22 cellular contexts compared by ENCODE assay signal in the genomic region with DNA sequence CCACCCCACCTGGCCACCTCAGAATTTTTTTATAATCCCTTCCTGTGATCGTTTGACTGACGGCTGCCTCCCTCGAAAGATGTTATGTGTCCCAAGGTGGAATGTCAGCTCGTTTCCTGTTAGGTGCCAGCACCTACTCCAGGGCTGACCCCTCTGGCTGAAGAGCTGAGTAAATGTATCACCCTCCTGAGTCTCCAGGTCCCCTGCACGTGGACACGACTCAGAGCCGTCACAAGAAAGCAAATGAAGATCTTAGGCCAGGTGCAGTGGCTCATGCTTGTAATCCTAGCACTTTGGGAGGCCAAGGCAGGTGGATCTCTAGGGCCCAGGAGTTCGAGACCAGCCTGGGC.
DNase-seq lines count a peak whose midpoint lies in the region; ATAC-seq and TF ChIP-seq lines count a peak whose summit lies in the region.
"Had no signal": no experiment of that assay in that cellular context is flagged by ENCODE, and none has a peak within 500 bp of the region (broad histone marks: within the 10 kb centered on the region; RNA-seq: fewer than 3 reads in every experiment).

No MANE protein-coding gene starts in this region.

- peak; percentile 52 for DNase-seq in Calu3
- DNase-seq in M059J (ENCODE audit: low read depth) = peak; percentile 49
- no peak for DNase-seq in endothelial cell (ENCODE audit: low spot score)
- no peak for DNase-seq in progenitor cell of endocrine pancreas (ENCODE audit: low spot score, unreplicated experiment)
- DNase-seq in effector CD8-positive, alpha-beta T cell (lab: John Stamatoyannopoulos, UW) = no peak
- DNase-seq in osteocyte (ENCODE audit: extremely low spot score, unreplicated experiment) = no peak
- DNase-seq: activated CD4-positive, CD25-positive, alpha-beta regulatory T cell treated with anti-CD3 and anti-CD28 coated beads, Interleukin-2, amount 50 U/mL, for 72 hours; activated CD8-positive, alpha-beta T cell treated with anti-CD3 and anti-CD28 coated beads for 36 hours; activated T-cell treated with anti-CD3 and anti-CD28 coated beads for 4 hours; CD4-positive, CD25-positive, alpha-beta regulatory T cell; cortex of kidney; H7; Karpas-422; NCI-H1694; occipital lobe; SJCRH30; stimulated activated CD4-positive, alpha-beta T cell treated with anti-CD3 and anti-CD28 coated beads, Interleukin-4, amount 100 ng/mL, for 1 hour; stimulated activated naive B cell treated with anti-CD40 and anti-IgM and Interleukin-4, amounts not matched to agents 10 μg/mL and 1 μg/mL and 100 μg/mL, for 72 hours; T-helper 1 cell; testis had no signal

- H3K27ac Mint-ChIP-seq in Calu3 (ENCODE audit: unreplicated experiment) = peak overlapping the region; percentile 25
- no peak overlapping the region for H3K27ac Mint-ChIP-seq in endothelial cell (ENCODE audit: unreplicated experiment)
- H3K27ac Mint-ChIP-seq in progenitor cell of endocrine pancreas = peak overlapping the region; percentile 43
- H3K27ac Mint-ChIP-seq in osteocyte (ENCODE audit: unreplicated experiment) = no peak overlapping the region
- H3K27ac Mint-ChIP-seq: activated CD8-positive, alpha-beta T cell treated with anti-CD3 and anti-CD28 coated beads for 36 hours; stimulated activated naive B cell treated with anti-CD40 and anti-IgM and Interleukin-4, amounts not matched to agents 10 μg/mL and 1 μg/mL and 100 μg/mL, for 72 hours had no signal

- intact Hi-C loops in Calu3 (cut with micrococcal nuclease; ENCODE audit: unreplicated experiment) = no loop called here

- TF ChIP-seq CTCF in Calu3 (IDR thresholded peaks at IDR 0.05; ENCODE audit: unreplicated experiment) = no peak
- no peak for TF ChIP-seq CTCF in endothelial cell (IDR thresholded peaks at IDR 0.05; ENCODE audit: unreplicated experiment)
- no peak for TF ChIP-seq CTCF in progenitor cell of endocrine pancreas (IDR thresholded peaks at IDR 0.05; ENCODE audit: unreplicated experiment)
- TF ChIP-seq CTCF in osteocyte (IDR thresholded peaks at IDR 0.05) = no peak

- BruUV-seq in Calu3 (replicated peaks; lab: Mats Ljungman, UMichigan) = no TSS peak

- H3K9me3 Mint-ChIP-seq in Calu3 (ENCODE audit: low read depth, unreplicated experiment) (no peaks in the 10 kb centered on the region), endothelial cell (ENCODE audit: unreplicated experiment) (no peaks in the 10 kb centered on the region), progenitor cell of endocrine pancreas (ENCODE audit: low read depth) (no peaks in the 10 kb centered on the region), osteocyte (ENCODE audit: unreplicated experiment) (no peaks in the 10 kb centered on the region)
- H3K9me3 Mint-ChIP-seq: activated CD8-positive, alpha-beta T cell treated with anti-CD3 and anti-CD28 coated beads for 36 hours; CD4-positive, CD25-positive, alpha-beta regulatory T cell had no signal

- peaks cover 9% of the 10 kb centered on the region for H3K4me1 Mint-ChIP-seq in Calu3 (ENCODE audit: low read depth, unreplicated experiment)
- peaks cover 29% of the 10 kb centered on the region for H3K4me1 Mint-ChIP-seq in endothelial cell (ENCODE audit: unreplicated experiment)
- H3K4me1 Mint-ChIP-seq in progenitor cell of endocrine pancreas (ENCODE audit: low read depth) = peaks cover 18% of the 10 kb centered on the region
- peaks cover 20% of the 10 kb centered on the region for H3K4me1 Mint-ChIP-seq in osteocyte (ENCODE audit: unreplicated experiment)
- H3K4me1 Mint-ChIP-seq: CD4-positive, CD25-positive, alpha-beta regulatory T cell; stimulated activated naive B cell treated with anti-CD40 and anti-IgM and Interleukin-4, amounts not matched to agents 10 μg/mL and 1 μg/mL and 100 μg/mL, for 72 hours had no signal

- no peak for ATAC-seq in GM21825 (IDR thresholded peaks at IDR 0.05; ENCODE audit: unreplicated experiment)
- ATAC-seq: activated CD8-positive, alpha-beta T cell treated with anti-CD3 and anti-CD28 coated beads for 36 hours; Panc1; stimulated activated naive B cell treated with anti-CD40 and anti-IgM and Interleukin-4, amounts not matched to agents 10 μg/mL and 1 μg/mL and 100 μg/mL, for 72 hours had no signal

- CTCF ChIA-PET in Calu3 (lab: Charles Lee) = interaction anchor here (0.6 to 1.4 kb wide), 5 partner anchors 8 to 479 kb away, joined by 3 to 4 read pairs (median 3); no protein-coding TSS in a partner anchor

- H3K36me3 Mint-ChIP-seq in Calu3 (ENCODE audit: insufficient read depth, unreplicated experiment) (no peaks in the 10 kb centered on the region), endothelial cell (ENCODE audit: low read depth, unreplicated experiment) (no peaks in the 10 kb centered on the region), progenitor cell of endocrine pancreas (ENCODE audit: insufficient read depth) (no peaks in the 10 kb centered on the region), osteocyte (ENCODE audit: unreplicated experiment) (no peaks in the 10 kb centered on the region)
- H3K36me3 Mint-ChIP-seq: CD4-positive, CD25-positive, alpha-beta regulatory T cell; stimulated activated naive B cell treated with anti-CD40 and anti-IgM and Interleukin-4, amounts not matched to agents 10 μg/mL and 1 μg/mL and 100 μg/mL, for 72 hours had no signal

- peaks cover 52% of the 10 kb centered on the region for H3K27me3 Mint-ChIP-seq in Calu3 (ENCODE audit: unreplicated experiment)
- H3K27me3 Mint-ChIP-seq in endothelial cell (ENCODE audit: unreplicated experiment) = peaks cover 5% of the 10 kb centered on the region
- H3K27me3 Mint-ChIP-seq in progenitor cell of endocrine pancreas = peaks cover 35% of the 10 kb centered on the region
- H3K27me3 Mint-ChIP-seq in osteocyte (ENCODE audit: unreplicated experiment) = peaks cover 1% of the 10 kb centered on the region
- H3K27me3 Mint-ChIP-seq: activated CD8-positive, alpha-beta T cell treated with anti-CD3 and anti-CD28 coated beads for 36 hours had no signal

- H3K4me3 Mint-ChIP-seq in Calu3 (ENCODE audit: low read depth, unreplicated experiment) = no peak overlapping the region
- H3K4me3 Mint-ChIP-seq in endothelial cell (ENCODE audit: unreplicated experiment) = peak overlapping the region; percentile 24
- no peak overlapping the region for H3K4me3 Mint-ChIP-seq in progenitor cell of endocrine pancreas (ENCODE audit: low read depth)
- no peak overlapping the region for H3K4me3 Mint-ChIP-seq in osteocyte (ENCODE audit: unreplicated experiment)
- H3K4me3 Mint-ChIP-seq: activated CD8-positive, alpha-beta T cell treated with anti-CD3 and anti-CD28 coated beads for 36 hours; CD4-positive, CD25-positive, alpha-beta regulatory T cell; stimulated activated naive B cell treated with anti-CD40 and anti-IgM and Interleukin-4, amounts not matched to agents 10 μg/mL and 1 μg/mL and 100 μg/mL, for 72 hours had no signal

Comparison
In these comparisons a context has a peak if more than half of its experiments do, and no peak if none do; other contexts are left out.
1. DNase-seq: peak in Calu3 (single experiment) and M059J (single experiment); none in endothelial cell (single experiment), progenitor cell of endocrine pancreas (single experiment), effector CD8-positive, alpha-beta T cell (single experiment) and osteocyte (single experiment).
2. H3K27ac Mint-ChIP-seq: peak in Calu3 (single experiment) and progenitor cell of endocrine pancreas (single experiment); none in endothelial cell (single experiment) and osteocyte (single experiment).